18 cellular contexts compared by ENCODE assay signal in genomic region chr18:35770360-35770759, GRCh38.
DNase-seq lines count a peak whose midpoint lies in the region; ATAC-seq, FAIRE-seq and TF ChIP-seq lines count a peak whose summit lies in the region.
"Had no signal": no experiment of that assay in that cellular context is flagged by ENCODE, and none has a peak within 500 bp of the region (broad histone marks: within the 10 kb centered on the region; RNA-seq: fewer than 3 reads in every experiment).

No MANE protein-coding gene starts in this region.

- H3K4me1 ChIP-seq in DND-41 (ENCODE audit: insufficient read depth, low read length) (no peaks in the 10 kb centered on the region), keratinocyte (ENCODE audit: control insufficient read depth, extremely low read depth, insufficient read depth, low read length) (no peaks in the 10 kb centered on the region)

- peak; percentile 23 for FAIRE-seq in keratinocyte (lab: Jason Lieb, UNC)
- FAIRE-seq: GM12892 had no signal

- H4K20me1 ChIP-seq in DND-41 (ENCODE audit: insufficient read depth, low read length) (no peaks in the 10 kb centered on the region), keratinocyte (ENCODE audit: control insufficient read depth, extremely low read depth, insufficient read depth, low read length) (no peaks in the 10 kb centered on the region)

- no peak overlapping the region for H2AFZ ChIP-seq in DND-41 (ENCODE audit: low read depth, low read length)
- no peak overlapping the region for H2AFZ ChIP-seq in keratinocyte (ENCODE audit: control insufficient read depth, low read length)

- H3K36me3 ChIP-seq in DND-41 (ENCODE audit: insufficient read depth, low read length) (no peaks in the 10 kb centered on the region), keratinocyte (ENCODE audit: control insufficient read depth in 2 of 2, extremely low read depth in 1 of 2, insufficient read depth in 2 of 2, low read length in 2 of 2) (no peaks in the 10 kb centered on the region)

- ATAC-seq in DND-41 (ENCODE audit: insufficient read depth, low read depth) (peak; percentile 45; the same call in 1 of the 3 replicates), GM18511 (IDR thresholded peaks at IDR 0.05; ENCODE audit: unreplicated experiment) (peak; percentile 48)
- ATAC-seq: left ventricle myocardium superior had no signal

- no peak overlapping the region for H3K4me3 ChIP-seq in DND-41 (ENCODE audit: low read depth in 1 of 2, low read length in 2 of 2)
- no peak overlapping the region for H3K4me3 ChIP-seq in keratinocyte (ENCODE audit: control insufficient read depth in 2 of 3, extremely low read depth in 1 of 3, insufficient read depth in 2 of 3, low read depth in 1 of 3, low read length in 3 of 3)

- H3K9me3 ChIP-seq in DND-41 (ENCODE audit: insufficient read depth, low read length, severe bottlenecking) (no peaks in the 10 kb centered on the region), keratinocyte (ENCODE audit: control insufficient read depth, low read depth, low read length) (no peaks in the 10 kb centered on the region)

- no peaks in the 10 kb centered on the region for H3K9me1 ChIP-seq in keratinocyte (ENCODE audit: control insufficient read depth, extremely low read depth, insufficient read depth, low read length)

- dilution Hi-C loops in keratinocyte (cut with MboI; ENCODE audit: extremely low pct_ligation_motif_present, low sequenced_read_pairs) = no loop called here

- no peak for TF ChIP-seq CTCF in DND-41 (IDR thresholded peaks at IDR 0.05; ENCODE audit: borderline replicate concordance, extremely low read depth, low read length, poor library complexity, severe bottlenecking)
- TF ChIP-seq CTCF in keratinocyte (optimal IDR thresholded peaks at IDR 0.05 in 1 of 3, IDR thresholded peaks at IDR 0.05 in 1 of 3, conservative IDR thresholded peaks at IDR 0.05 in 1 of 3; ENCODE audit: extremely low read depth in 1 of 3, insufficient read depth in 2 of 3, low read length in 3 of 3) = no peak

- H3K79me2 ChIP-seq in DND-41 (ENCODE audit: insufficient read depth, low read length) (no peaks in the 10 kb centered on the region), keratinocyte (ENCODE audit: control insufficient read depth, insufficient read depth, low read length) (no peaks in the 10 kb centered on the region)

- H3K9ac ChIP-seq in DND-41 (ENCODE audit: low read depth, low read length) (no peak overlapping the region), keratinocyte (ENCODE audit: control insufficient read depth, extremely low read depth, insufficient read depth, low read length) (no peak overlapping the region)

- no peak overlapping the region for H3K27ac ChIP-seq in DND-41 (ENCODE audit: low read length)
- H3K27ac ChIP-seq in keratinocyte (ENCODE audit: control insufficient read depth, insufficient read depth, low read length) = no peak overlapping the region
- H3K27ac ChIP-seq: C4-2B had no signal

- H3K4me2 ChIP-seq in DND-41 (ENCODE audit: insufficient read depth, low read length) = no peak overlapping the region
- H3K4me2 ChIP-seq in keratinocyte (ENCODE audit: control insufficient read depth, extremely low read depth, insufficient read depth, low read depth, low read length) = no peak overlapping the region

- in situ Hi-C loops in SK-MEL-5 (cut with HindIII; ENCODE audit: low pct_unique_long_range_greater_than_20kb, low sequenced_read_pairs) = no loop called here

- DNase-seq in DND-41 (no peak), SK-MEL-5 (ENCODE audit: low read depth, low spot score) (peak; percentile 26), keratinocyte (ENCODE audit: low read depth, low spot score) (no peak), NOMO-1 treated with dmso at 0.1 percent for 144 hours (lab: John Stamatoyannopoulos, UW; ENCODE audit: unreplicated experiment) (no peak), NCI-H748 (lab: John Stamatoyannopoulos, UW; ENCODE audit: unreplicated experiment) (no peak), NCI-H2227 treated with DMSO at 0.1 percent for 48 hours (lab: John Stamatoyannopoulos, UW) (no peak)
- DNase-seq: activated CD4-positive, alpha-beta T cell treated with anti-CD3 and anti-CD28 coated beads, Interleukin-2, amount 50 U/mL, for 1 hour; activated gamma-delta T cell; left ventricle myocardium superior; NCI-H1436 treated with DMSO at 0.1 percent for 48 hours; NCI-H446 treated with DMSO at 0.1 percent for 48 hours; stimulated activated CD4-positive, alpha-beta T cell treated with anti-CD3 and anti-CD28 coated beads, Interleukin-2, amount 100 ng/mL, for 24 hours; stimulated activated CD8-positive, alpha-beta memory T cell treated with anti-CD3 and anti-CD28 coated beads, Interleukin-4, amount 100 ng/mL, for 48 hours; T-cell; trophoblast cell had no signal

- H3K27me3 ChIP-seq in DND-41 (ENCODE audit: insufficient read depth, low read length, poor library complexity) (no peaks in the 10 kb centered on the region), keratinocyte (ENCODE audit: control insufficient read depth, extremely low read depth, insufficient read depth, low read length) (no peaks in the 10 kb centered on the region)
